Comparison of ENCODE assay signal across 8 cellular contexts in genomic region chr20:53655909-53656652, GRCh38.
DNase-seq lines count a peak whose midpoint lies in the region; ATAC-seq and TF ChIP-seq lines count a peak whose summit lies in the region.

No MANE protein-coding gene starts in this region.

- H3K36me3 ChIP-seq in OCI-LY7 (ENCODE audit: insufficient read depth, low read length), result no peaks in the 10 kb centered on the region
- H3K36me3 ChIP-seq in gastrocnemius medialis, result no peaks in the 10 kb centered on the region

- no peaks in the 10 kb centered on the region for H4K20me1 ChIP-seq in OCI-LY7 (ENCODE audit: insufficient read depth, low read length)

- BruUV-seq in OCI-LY7 (replicated peaks; lab: Mats Ljungman, UMichigan), result no TSS peak

- CTCF ChIA-PET in GM10248 (lab: Yijun Ruan, JAX), result interaction anchor here (0.8 to 1.6 kb wide), 4 partner anchors 11 to 261 kb away, joined by 3 to 6 read pairs (median 3); no protein-coding TSS in a partner anchor
- CTCF ChIA-PET in OCI-LY7 (lab: Charles Lee; ENCODE audit: unreplicated experiment), result no interaction called here

- H3K27me3 ChIP-seq in gastrocnemius medialis, result no peaks in the 10 kb centered on the region

- peak overlapping the region; percentile 91 for H2AFZ ChIP-seq in OCI-LY7 (ENCODE audit: low read length)

- no peak overlapping the region for H3K4me3 Mint-ChIP-seq in dendritic cell treated with granulocyte-macrophage colony-stimulating factor and Interleukin-4, amounts not matched to agents 40 ng/mL and 50 ng/mL, for 4 days

- H3K4me3 ChIP-seq in OCI-LY7 (ENCODE audit: low read depth, low read length, poor library complexity, severe bottlenecking), result peak overlapping the region; percentile 7
- H3K4me3 ChIP-seq in gastrocnemius medialis, result no peak overlapping the region

- no peaks in the 10 kb centered on the region for H3K9me3 ChIP-seq in OCI-LY7 (ENCODE audit: low read length)
- no peaks in the 10 kb centered on the region for H3K9me3 ChIP-seq in gastrocnemius medialis

- peak overlapping the region; percentile 54 for H3K4me2 ChIP-seq in OCI-LY7 (ENCODE audit: low read length)

- no peaks in the 10 kb centered on the region for H3K9me2 ChIP-seq in OCI-LY7 (ENCODE audit: insufficient read depth, low read length)

- H3K4me1 ChIP-seq in OCI-LY7 (ENCODE audit: insufficient read depth, low read length, poor library complexity, severe bottlenecking) (peaks cover 88% of the 10 kb centered on the region), gastrocnemius medialis (peaks cover 9 to 19% of the 10 kb centered on the region in 2 donors)

- no peaks in the 10 kb centered on the region for H3K36me3 Mint-ChIP-seq in dendritic cell treated with granulocyte-macrophage colony-stimulating factor and Interleukin-4, amounts not matched to agents 40 ng/mL and 50 ng/mL, for 4 days (ENCODE audit: low read depth)

- H3K27me3 Mint-ChIP-seq in dendritic cell treated with granulocyte-macrophage colony-stimulating factor and Interleukin-4, amounts not matched to agents 40 ng/mL and 50 ng/mL, for 4 days, result no peaks in the 10 kb centered on the region

- ATAC-seq in gastrocnemius medialis (no peak), GM21390 (IDR thresholded peaks at IDR 0.05; ENCODE audit: unreplicated experiment) (no peak)

- no peaks in the 10 kb centered on the region for H3K79me2 ChIP-seq in OCI-LY7 (ENCODE audit: insufficient read depth, low read depth, low read length)

- peak; percentile 18 for DNase-seq in GM10248 (ENCODE audit: extremely low spot score)
- no peak for DNase-seq in OCI-LY7 (ENCODE audit: low spot score)
- DNase-seq in gastrocnemius medialis, result no peak
- DNase-seq in activated CD4-positive, CD25-positive, alpha-beta regulatory T cell treated with anti-CD3 and anti-CD28 coated beads, Interleukin-2, amount 50 U/mL, for 72 hours, result no peak
- DNase-seq in posterior cingulate gyrus, result no peak
- DNase-seq in stimulated activated CD4-positive, alpha-beta T cell treated with anti-CD3 and anti-CD28 coated beads, Interleukin-15, amount 100 ng/mL, for 24 hours, result no peak

- TF ChIP-seq POLR2A in gastrocnemius medialis (IDR thresholded peaks at IDR 0.05), result no peak

- intact Hi-C loops in OCI-LY7 (cut with micrococcal nuclease; ENCODE audit: unreplicated experiment), result no loop called here
- intact Hi-C loops in dendritic cell treated with granulocyte-macrophage colony-stimulating factor and Interleukin-4, amounts not matched to agents 40 ng/mL and 50 ng/mL, for 4 days (cut with micrococcal nuclease), result loop anchor here (5.0 kb wide), 4 partner anchors 34 to 261 kb away; partner anchors contain the start of gene ZNF217
- intact Hi-C loops in gastrocnemius medialis (cut with DNase I; ENCODE audit: low total_unique reads), result loop anchor here (5.0 to 10.0 kb wide), 3 partner anchors 34 to 79 kb away; partner anchors contain the start of gene ZNF217
- intact Hi-C loops in posterior cingulate gyrus (cut with DNase I), result no loop called here

- H3K9me3 Mint-ChIP-seq in dendritic cell treated with granulocyte-macrophage colony-stimulating factor and Interleukin-4, amounts not matched to agents 40 ng/mL and 50 ng/mL, for 4 days, result no peaks in the 10 kb centered on the region

- no peak for TF ChIP-seq CTCF in GM10248 (IDR thresholded peaks at IDR 0.05; ENCODE audit: control extremely low read depth, extremely low read depth, low read depth, missing control alignments)
- TF ChIP-seq CTCF in OCI-LY7 (conservative IDR thresholded peaks at IDR 0.05; ENCODE audit: low read length), result no peak; the same call in 1 of the 2 replicates
- TF ChIP-seq CTCF in gastrocnemius medialis (IDR thresholded peaks at IDR 0.05 in 4 of 5, conservative IDR thresholded peaks at IDR 0.05 in 1 of 5), result no peak

- POLR2A ChIA-PET in GM10248 (lab: Yijun Ruan, JAX) (interaction anchor here (0.7 kb wide), 1 partner anchor 18 kb away, joined by 3 read pairs; no protein-coding TSS in a partner anchor), OCI-LY7 (lab: Charles Lee) (interaction anchor here (0.6 to 1.2 kb wide), 7 partner anchors 11 to 274 kb away, joined by 3 to 5 read pairs (median 3); no protein-coding TSS in a partner anchor)

- H3K4me1 Mint-ChIP-seq in dendritic cell treated with granulocyte-macrophage colony-stimulating factor and Interleukin-4, amounts not matched to agents 40 ng/mL and 50 ng/mL, for 4 days (ENCODE audit: low read depth), result peaks cover 58% of the 10 kb centered on the region

- H3K27ac ChIP-seq in OCI-LY7 (ENCODE audit: low read depth, low read length, poor library complexity, severe bottlenecking) (peak overlapping the region; percentile 24), gastrocnemius medialis (peak overlapping the region; percentile 29 to 50 (median 40))

- H3K27ac Mint-ChIP-seq in dendritic cell treated with granulocyte-macrophage colony-stimulating factor and Interleukin-4, amounts not matched to agents 40 ng/mL and 50 ng/mL, for 4 days, result peak overlapping the region; percentile 98

- in situ Hi-C loops in gastrocnemius medialis (cut with MboI; ENCODE audit: low sequenced_read_pairs in 4 of 4), result no loop called here

Comparison
In these comparisons a context has a peak if more than half of its experiments do, and no peak if none do; other contexts are left out.
1. intact Hi-C loops: an anchor here in dendritic cell treated with granulocyte-macrophage colony-stimulating factor and Interleukin-4, amounts not matched to agents 40 ng/mL and 50 ng/mL, for 4 days (5.0 kb wide) and gastrocnemius medialis (5.0 to 10.0 kb wide); none called in OCI-LY7 and posterior cingulate gyrus.